ENCODE assay signal across 28 cellular contexts in genomic region chr7:76074306-76074971, GRCh38.
"Had no signal": no experiment of that assay in that cellular context is flagged by ENCODE, and none has a peak within 500 bp of the region (broad histone marks: within the 10 kb centered on the region; RNA-seq: fewer than 3 reads in every experiment).

No MANE protein-coding gene starts in this region.

- ATAC-seq: activated CD4-positive, alpha-beta T cell treated with anti-CD3 and anti-CD28 coated beads for 36 hours; activated T-cell treated with anti-CD3 and anti-CD28 coated beads, Interleukin-2, amount 50 U/mL, for 72 hours; body of pancreas; gastroesophageal sphincter; left colon; naive thymus-derived CD4-positive, alpha-beta T cell; psoas muscle; stimulated activated naive B cell treated with anti-CD40 and anti-IgM and Interleukin-4, amounts not matched to agents 10 μg/mL and 1 μg/mL and 100 μg/mL, for 72 hours; upper lobe of right lung had no signal

- H3K36me3 ChIP-seq: gastroesophageal sphincter, stomach, thyroid gland, upper lobe of right lung had no signal

- H3K9me3 ChIP-seq: psoas muscle, thyroid gland, upper lobe of right lung had no signal

- H3K4me3 ChIP-seq: body of pancreas, gastroesophageal sphincter, hepatocyte, psoas muscle, smooth muscle cell, stomach, thyroid gland, upper lobe of right lung had no signal

- H3K4me1 ChIP-seq: body of pancreas had no signal

- H3K27me3 ChIP-seq: body of pancreas, gastroesophageal sphincter, hepatocyte, stomach, thyroid gland, upper lobe of right lung had no signal

- FAIRE-seq: colon, kidney had no signal

- H3K4me2 ChIP-seq: hepatocyte, smooth muscle cell had no signal

- H3K27ac ChIP-seq: body of pancreas, gastroesophageal sphincter, hepatocyte, parathyroid adenoma, psoas muscle, stomach, thyroid gland, upper lobe of right lung had no signal

- DNase-seq: activated CD4-positive, alpha-beta T cell treated with anti-CD3 and anti-CD28 coated beads for 36 hours; activated CD4-positive, alpha-beta T cell treated with anti-CD3 and anti-CD28 coated beads, Interleukin-2, amount 50 U/mL, for 4 hours; activated CD4-positive, CD25-positive, alpha-beta regulatory T cell; activated naive CD4-positive, alpha-beta T cell treated with Interleukin-2 at 50 U/mL for 16 hours; activated T-cell treated with anti-CD3 and anti-CD28 coated beads for 4 hours; activated T-cell treated with anti-CD3 and anti-CD28 coated beads, Interleukin-2, amount 50 U/mL, for 72 hours; anterior cingulate cortex; body of pancreas; effector memory CD4-positive, alpha-beta T cell; erythroblast; kidney; left colon; midbrain; naive thymus-derived CD4-positive, alpha-beta T cell; nucleus accumbens; psoas muscle; stimulated activated CD4-positive, alpha-beta T cell treated with anti-CD3 and anti-CD28 coated beads, Interleukin-1b, Interleukin-23, amount 100 ng/mL, for 48 hours; stimulated activated CD4-positive, alpha-beta T cell treated with anti-CD3 and anti-CD28 coated beads, Interleukin-4, amount 100 ng/mL, for 4 hours; stimulated activated CD8-positive, alpha-beta memory T cell treated with anti-CD3 and anti-CD28 coated beads, Interleukin-4, amount 100 ng/mL, for 48 hours; stimulated activated naive B cell treated with anti-CD40 and anti-IgM and Interleukin-4, amounts not matched to agents 10 μg/mL and 1 μg/mL and 100 μg/mL, for 72 hours; stomach; thyroid gland; upper lobe of right lung had no signal

- H3K79me2 ChIP-seq: hepatocyte, parathyroid adenoma had no signal

- H2AFZ ChIP-seq: hepatocyte, parathyroid adenoma had no signal

- H3K9ac ChIP-seq: parathyroid adenoma had no signal
